ENCODE assay signal across 19 cellular contexts in the genomic region with DNA sequence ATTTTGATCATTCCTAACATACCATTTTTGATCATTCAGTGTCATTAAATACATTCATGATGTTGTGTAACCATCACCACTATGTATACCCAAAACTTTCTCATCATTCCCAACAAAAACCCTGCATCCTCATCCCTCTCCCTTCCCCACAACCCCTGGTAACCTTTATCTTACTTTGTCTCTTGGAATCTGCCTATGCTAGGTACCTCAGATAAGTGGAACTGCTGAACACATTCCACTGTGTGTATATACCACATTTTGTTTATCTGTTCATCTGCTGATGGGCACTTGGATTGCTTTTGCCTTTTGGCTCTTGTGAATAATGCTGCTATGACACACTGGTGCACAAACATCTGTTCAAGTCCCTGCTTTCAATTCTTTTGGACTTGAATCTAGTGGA.
A peak's percentile ranks its signal among the peaks of the same experiment; 100 is the strongest.
DNase-seq lines count a peak whose midpoint lies in the region; ATAC-seq and TF ChIP-seq lines count a peak whose summit lies in the region.
"Had no signal": no experiment of that assay in that cellular context is flagged by ENCODE, and none has a peak within 500 bp of the region (broad histone marks: within the 10 kb centered on the region; RNA-seq: fewer than 3 reads in every experiment).

No MANE protein-coding gene starts in this region.

- H4K20me1 ChIP-seq in GM23248 (ENCODE audit: insufficient read depth): no peaks in the 10 kb centered on the region
- H4K20me1 ChIP-seq in GM23338 (replicated peaks; ENCODE audit: insufficient read depth): no peaks in the 10 kb centered on the region
- H4K20me1 ChIP-seq: BLaER1 had no signal

- no peaks in the 10 kb centered on the region for H3K9me2 ChIP-seq in GM23248 (ENCODE audit: insufficient read depth)
- no peaks in the 10 kb centered on the region for H3K9me2 ChIP-seq in GM23338 (ENCODE audit: insufficient read depth)
- H3K9me2 ChIP-seq: SK-N-SH had no signal

- H3K4me2 ChIP-seq in GM23248 (ENCODE audit: unreplicated experiment): no peak overlapping the region
- no peak overlapping the region for H3K4me2 ChIP-seq in GM23338
- H3K4me2 ChIP-seq: BLaER1, SK-N-SH had no signal

- H3K36me3 ChIP-seq in GM23248 (ENCODE audit: low read depth): peaks cover 19% of the 10 kb centered on the region; the same call in 1 of the 2 replicates
- H3K36me3 ChIP-seq in GM23338 (ENCODE audit: insufficient read depth): no peaks in the 10 kb centered on the region; the same call in 1 of the 2 replicates

- H3K27me3 ChIP-seq in GM23248 (replicated peaks; ENCODE audit: insufficient read depth) (no peaks in the 10 kb centered on the region), GM23338 (ENCODE audit: insufficient read depth) (no peaks in the 10 kb centered on the region)
- H3K27me3 ChIP-seq: BLaER1 had no signal

- H3F3A ChIP-seq in GM23248 (ENCODE audit: insufficient read depth) (peaks cover 14% of the 10 kb centered on the region), GM23338 (replicated peaks; ENCODE audit: low read depth) (no peaks in the 10 kb centered on the region)

- H3K27me3 Mint-ChIP-seq in activated T-helper 17 cell treated with anti-CD3 and anti-CD28 coated beads, Interleukin-2, amount 50 U/mL, for 72 hours: no peaks in the 10 kb centered on the region
- H3K27me3 Mint-ChIP-seq in GM23338 (ENCODE audit: insufficient read depth, low read depth, poor library complexity): peaks cover 8% of the 10 kb centered on the region
- no peaks in the 10 kb centered on the region for H3K27me3 Mint-ChIP-seq in activated T-cell treated with anti-CD3 and anti-CD28 coated beads, Interleukin-2, amount 50 U/mL, for 72 hours (ENCODE audit: low read depth)
- H3K27me3 Mint-ChIP-seq: CD4-positive, alpha-beta T cell had no signal

- peak overlapping the region; percentile 53 for H3K27ac Mint-ChIP-seq in activated T-helper 17 cell treated with anti-CD3 and anti-CD28 coated beads, Interleukin-2, amount 50 U/mL, for 72 hours
- H3K27ac Mint-ChIP-seq in GM23338: no peak overlapping the region
- H3K27ac Mint-ChIP-seq in activated T-cell treated with anti-CD3 and anti-CD28 coated beads, Interleukin-2, amount 50 U/mL, for 72 hours: no peak overlapping the region
- H3K27ac Mint-ChIP-seq: CD4-positive, alpha-beta T cell had no signal

- peaks cover 13% of the 10 kb centered on the region for H3K4me1 Mint-ChIP-seq in activated T-helper 17 cell treated with anti-CD3 and anti-CD28 coated beads, Interleukin-2, amount 50 U/mL, for 72 hours
- no peaks in the 10 kb centered on the region for H3K4me1 Mint-ChIP-seq in GM23338
- H3K4me1 Mint-ChIP-seq in activated T-cell treated with anti-CD3 and anti-CD28 coated beads, Interleukin-2, amount 50 U/mL, for 72 hours (ENCODE audit: low read depth): peaks cover 14% of the 10 kb centered on the region

- no peak overlapping the region for H3K9ac ChIP-seq in GM23248
- H3K9ac ChIP-seq: BLaER1, SK-N-SH had no signal

- H3K9me3 ChIP-seq in GM23248 (ENCODE audit: low read depth): no peaks in the 10 kb centered on the region
- H3K9me3 ChIP-seq: SK-N-SH had no signal

- no peaks in the 10 kb centered on the region for H3K9me3 Mint-ChIP-seq in activated T-helper 17 cell treated with anti-CD3 and anti-CD28 coated beads, Interleukin-2, amount 50 U/mL, for 72 hours
- H3K9me3 Mint-ChIP-seq in GM23338: no peaks in the 10 kb centered on the region
- H3K9me3 Mint-ChIP-seq in activated T-cell treated with anti-CD3 and anti-CD28 coated beads, Interleukin-2, amount 50 U/mL, for 72 hours: no peaks in the 10 kb centered on the region
- H3K9me3 Mint-ChIP-seq: CD4-positive, alpha-beta T cell had no signal

- H3K4me3 ChIP-seq in GM23248: no peak overlapping the region
- H3K4me3 ChIP-seq in fibroblast of the aortic adventitia (ENCODE audit: low read depth, low read length): no peak overlapping the region
- no peak overlapping the region for H3K4me3 ChIP-seq in GM23338
- H3K4me3 ChIP-seq: BLaER1 had no signal

- no peak for ATAC-seq in activated T-helper 17 cell treated with anti-CD3 and anti-CD28 coated beads, Interleukin-2, amount 50 U/mL, for 72 hours (replicated peaks)
- no peak for ATAC-seq in GM23338
- no peak for ATAC-seq in activated T-cell treated with anti-CD3 and anti-CD28 coated beads, Interleukin-2, amount 50 U/mL, for 72 hours (replicated peaks in 1 of 2)
- ATAC-seq: Panc1 had no signal

- peak overlapping the region; percentile 11; the same call in 1 of the 2 replicates for H3K27ac ChIP-seq in GM23248
- H3K27ac ChIP-seq in GM23338 (ENCODE audit: low read depth): no peak overlapping the region
- H3K27ac ChIP-seq: BLaER1 had no signal

- H3K79me2 ChIP-seq in GM23248 (ENCODE audit: insufficient read depth): no peaks in the 10 kb centered on the region
- H3K79me2 ChIP-seq in GM23338 (replicated peaks; ENCODE audit: insufficient read depth): no peaks in the 10 kb centered on the region

- no peak overlapping the region for H3K4me3 Mint-ChIP-seq in activated T-helper 17 cell treated with anti-CD3 and anti-CD28 coated beads, Interleukin-2, amount 50 U/mL, for 72 hours
- H3K4me3 Mint-ChIP-seq in GM23338: no peak overlapping the region
- H3K4me3 Mint-ChIP-seq in activated T-cell treated with anti-CD3 and anti-CD28 coated beads, Interleukin-2, amount 50 U/mL, for 72 hours: no peak overlapping the region
- H3K4me3 Mint-ChIP-seq: CD4-positive, alpha-beta T cell had no signal

- in situ Hi-C loops in GM23248 (cut with MboI): loop anchor here (25.0 kb wide), 1 partner anchor 682 kb away; no protein-coding TSS in a partner anchor

- H3K4me1 ChIP-seq in GM23248 (ENCODE audit: insufficient read depth): peaks cover 25% of the 10 kb centered on the region
- no peaks in the 10 kb centered on the region for H3K4me1 ChIP-seq in GM23338 (ENCODE audit: insufficient read depth)
- H3K4me1 ChIP-seq: BLaER1 had no signal

- no peak overlapping the region for H2AFZ ChIP-seq in GM23248
- H2AFZ ChIP-seq in GM23338: no peak overlapping the region

- peak; percentile 54 for DNase-seq in GM23248
- peak; percentile 26 for DNase-seq in fibroblast of the aortic adventitia (ENCODE audit: low read depth)
- no peak for DNase-seq in GM23338 (ENCODE audit: low spot score)
- no peak for DNase-seq in HK-2 (ENCODE audit: unreplicated experiment)
- DNase-seq in ureter (ENCODE audit: low spot score): no peak
- no peak for DNase-seq in activated T-cell treated with anti-CD3 and anti-CD28 coated beads, Interleukin-2, amount 50 U/mL, for 72 hours
- DNase-seq: CD4-positive, alpha-beta T cell; COR-L47; DMS79; NCI-H1694; NCI-H2081 treated with DMSO at 0.1 percent for 48 hours; NCI-H2171 treated with DMSO at 0.1 percent for 48 hours; NCI-H524 treated with DMSO at 0.1 percent for 48 hours; NCI-H82; SIG-M5; SK-N-SH had no signal

- TF ChIP-seq CTCF in fibroblast of the aortic adventitia (IDR thresholded peaks at IDR 0.05; ENCODE audit: insufficient read depth, low read length) (no peak), GM23338 (conservative IDR thresholded peaks at IDR 0.05; ENCODE audit: low read depth in 2 of 2) (no peak)

- H3K36me3 Mint-ChIP-seq in activated T-helper 17 cell treated with anti-CD3 and anti-CD28 coated beads, Interleukin-2, amount 50 U/mL, for 72 hours (ENCODE audit: low read depth): peaks cover 98% of the 10 kb centered on the region
- H3K36me3 Mint-ChIP-seq in GM23338 (ENCODE audit: low read depth): peaks cover 19% of the 10 kb centered on the region
- peaks cover 16 to 17% of the 10 kb centered on the region in 2 donors for H3K36me3 Mint-ChIP-seq in activated T-cell treated with anti-CD3 and anti-CD28 coated beads, Interleukin-2, amount 50 U/mL, for 72 hours (ENCODE audit: insufficient read depth in 2 of 2)

TF ChIP-seq in GM23338, 12 proteins besides CTCF, POLR2A, EP300 and RAD21:
- no peak for TF ChIP-seq EZH2phosphoT487 (IDR thresholded peaks at IDR 0.05; ENCODE audit: unreplicated experiment)
- TF ChIP-seq STAT1 (IDR thresholded peaks at IDR 0.05; ENCODE audit: unreplicated experiment): no peak
- TF ChIP-seq NANOG (IDR thresholded peaks at IDR 0.05; ENCODE audit: borderline replicate concordance): no peak
- no peak for TF ChIP-seq JUNB (IDR thresholded peaks at IDR 0.05; ENCODE audit: unreplicated experiment)
- TF ChIP-seq, protein P1, sequence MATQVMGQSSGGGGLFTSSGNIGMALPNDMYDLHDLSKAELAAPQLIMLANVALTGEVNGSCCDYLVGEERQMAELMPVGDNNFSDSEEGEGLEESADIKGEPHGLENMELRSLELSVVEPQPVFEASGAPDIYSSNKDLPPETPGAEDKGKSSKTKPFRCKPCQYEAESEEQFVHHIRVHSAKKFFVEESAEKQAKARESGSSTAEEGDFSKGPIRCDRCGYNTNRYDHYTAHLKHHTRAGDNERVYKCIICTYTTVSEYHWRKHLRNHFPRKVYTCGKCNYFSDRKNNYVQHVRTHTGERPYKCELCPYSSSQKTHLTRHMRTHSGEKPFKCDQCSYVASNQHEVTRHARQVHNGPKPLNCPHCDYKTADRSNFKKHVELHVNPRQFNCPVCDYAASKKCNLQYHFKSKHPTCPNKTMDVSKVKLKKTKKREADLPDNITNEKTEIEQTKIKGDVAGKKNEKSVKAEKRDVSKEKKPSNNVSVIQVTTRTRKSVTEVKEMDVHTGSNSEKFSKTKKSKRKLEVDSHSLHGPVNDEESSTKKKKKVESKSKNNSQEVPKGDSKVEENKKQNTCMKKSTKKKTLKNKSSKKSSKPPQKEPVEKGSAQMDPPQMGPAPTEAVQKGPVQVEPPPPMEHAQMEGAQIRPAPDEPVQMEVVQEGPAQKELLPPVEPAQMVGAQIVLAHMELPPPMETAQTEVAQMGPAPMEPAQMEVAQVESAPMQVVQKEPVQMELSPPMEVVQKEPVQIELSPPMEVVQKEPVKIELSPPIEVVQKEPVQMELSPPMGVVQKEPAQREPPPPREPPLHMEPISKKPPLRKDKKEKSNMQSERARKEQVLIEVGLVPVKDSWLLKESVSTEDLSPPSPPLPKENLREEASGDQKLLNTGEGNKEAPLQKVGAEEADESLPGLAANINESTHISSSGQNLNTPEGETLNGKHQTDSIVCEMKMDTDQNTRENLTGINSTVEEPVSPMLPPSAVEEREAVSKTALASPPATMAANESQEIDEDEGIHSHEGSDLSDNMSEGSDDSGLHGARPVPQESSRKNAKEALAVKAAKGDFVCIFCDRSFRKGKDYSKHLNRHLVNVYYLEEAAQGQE (IDR thresholded peaks at IDR 0.05; ENCODE audit: unreplicated experiment): no peak
- no peak for TF ChIP-seq ZNF331 (CRISPR knock-in tag; IDR thresholded peaks at IDR 0.05; ENCODE audit: low read depth)
- no peak for TF ChIP-seq EZH2 (IDR thresholded peaks at IDR 0.05; ENCODE audit: low read depth, unreplicated experiment)
- no peak for TF ChIP-seq CREB1 (CRISPR knock-in tag; IDR thresholded peaks at IDR 0.05; ENCODE audit: low read depth)

Comparison
In these comparisons a context has a peak if more than half of its experiments do, and no peak if none do; other contexts are left out.
1. DNase-seq: peak in GM23248 (single experiment) and fibroblast of the aortic adventitia (single experiment); none in GM23338 (single experiment), HK-2 (single experiment), ureter (single experiment) and activated T-cell treated with anti-CD3 and anti-CD28 coated beads, Interleukin-2, amount 50 U/mL, for 72 hours (0 of 2).